Comparison of ENCODE assay signal across 1 cellular context in genomic region chr15:33852570-33852969, GRCh38.
TF ChIP-seq lines count a peak whose summit lies in the region.

No MANE protein-coding gene starts in this region.

TF ChIP-seq in HCT116, 20 proteins besides CTCF, POLR2A, EP300 and RAD21 (continued from another document):
- TF ChIP-seq REST (IDR thresholded peaks at IDR 0.05; ENCODE audit: low read depth) (no peak), SP1 (IDR thresholded peaks at IDR 0.05; ENCODE audit: low read depth) (no peak)
